ENCODE assay signal across 8 cellular contexts in the genomic region with DNA sequence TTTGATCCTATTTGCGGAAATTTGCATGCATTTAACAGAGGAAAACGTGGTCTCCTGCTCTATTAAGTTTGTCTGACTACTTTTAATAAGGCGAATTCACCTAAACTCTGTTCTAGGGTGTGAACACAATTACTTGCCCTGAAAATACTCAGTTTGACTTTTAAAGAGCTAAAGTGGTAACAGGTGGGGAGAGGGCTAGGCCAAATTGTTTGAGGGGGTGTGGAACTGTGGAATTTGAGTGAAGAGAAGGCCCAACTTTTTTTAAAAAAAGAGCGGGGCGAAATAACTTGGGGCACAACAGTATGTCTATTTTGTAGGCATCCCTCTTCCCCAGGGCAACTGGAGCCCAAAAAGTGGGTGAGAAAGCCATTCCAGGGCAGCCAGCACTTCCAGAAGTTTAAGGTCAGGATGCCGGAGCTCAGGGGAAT. TPM values are rescaled to one million over a fixed set of nuclear protein-coding genes. Genes with fewer than 3 reads are reported as not detected.
DNase-seq lines count a peak whose midpoint lies in the region; ATAC-seq and TF ChIP-seq lines count a peak whose summit lies in the region.

No MANE protein-coding gene starts in this region.

- DNase-seq in RWPE2 (ENCODE audit: low spot score) (no peak), fibroblast of the aortic adventitia (ENCODE audit: low read depth) (no peak), spleen (no peak), aorta (no peak), NCI-H524 treated with DMSO at 0.1 percent for 48 hours (lab: John Stamatoyannopoulos, UW) (no peak), posterior vena cava (ENCODE audit: low spot score) (no peak)

- H3K9me3 ChIP-seq in RWPE2 (ENCODE audit: severe bottlenecking) (no peaks in the 10 kb centered on the region), spleen (no peaks in the 10 kb centered on the region), aorta (ENCODE audit: control insufficient read depth, low read length) (no peaks in the 10 kb centered on the region)

- peak; percentile 8 for ATAC-seq in GM18867 (IDR thresholded peaks at IDR 0.05; ENCODE audit: unreplicated experiment)
- ATAC-seq in HG02642 (IDR thresholded peaks at IDR 0.05; ENCODE audit: poor library complexity, unreplicated experiment) = peak; percentile 14
- no peak; the same call in 2 of the 3 replicates for ATAC-seq in RWPE2 (ENCODE audit: low read depth)
- no peak for ATAC-seq in aorta (ENCODE audit: low FRiP score)

- H3K27me3 ChIP-seq in RWPE2 (ENCODE audit: insufficient read depth, poor library complexity, severe bottlenecking) (no peaks in the 10 kb centered on the region), spleen (replicated peaks in 1 of 7) (no peaks in the 10 kb centered on the region), aorta (ENCODE audit: control insufficient read depth in 1 of 2, insufficient read depth in 2 of 2, low read length in 1 of 2) (no peaks in the 10 kb centered on the region)

- peak overlapping the region; percentile 68 for H3K4me3 ChIP-seq in RWPE2 (ENCODE audit: severe bottlenecking)
- H3K4me3 ChIP-seq in fibroblast of the aortic adventitia (ENCODE audit: low read depth, low read length) = peak overlapping the region; percentile 93
- H3K4me3 ChIP-seq in spleen = peak overlapping the region; percentile 55 to 84 (median 80)
- H3K4me3 ChIP-seq in aorta (ENCODE audit: low read length in 2 of 2) = peak overlapping the region in 1 of 2 donors; percentile 36

- peak overlapping the region; percentile 56 for H3K27ac ChIP-seq in RWPE2 (ENCODE audit: poor library complexity, severe bottlenecking)
- H3K27ac ChIP-seq in spleen = peak overlapping the region; percentile 90 to 95 (median 92)
- H3K27ac ChIP-seq in aorta (ENCODE audit: low read depth in 1 of 2, low read length in 2 of 2) = peak overlapping the region in 1 of 2 donors; percentile 91

- no peak for TF ChIP-seq CTCF in RWPE2 (IDR thresholded peaks at IDR 0.05; ENCODE audit: poor library complexity, severe bottlenecking)
- TF ChIP-seq CTCF in fibroblast of the aortic adventitia (IDR thresholded peaks at IDR 0.05; ENCODE audit: insufficient read depth, low read length) = no peak
- no peak for TF ChIP-seq CTCF in spleen (IDR thresholded peaks at IDR 0.05 in 8 of 11, conservative IDR thresholded peaks at IDR 0.05 in 3 of 11)

- 35 to 48% (median 39%) methylated on average over 6 of the region's 6 CpGs for WGBS in spleen, 5 donors
- WGBS in aorta, 2 donors = 43 to 44% methylated on average over 6 of the region's 6 CpGs

- peaks cover 5% of the 10 kb centered on the region for H3K4me1 ChIP-seq in RWPE2 (ENCODE audit: insufficient read depth, poor library complexity, severe bottlenecking)
- H3K4me1 ChIP-seq in spleen = peaks cover 23 to 52% (median 47%) of the 10 kb centered on the region in 6 donors
- peaks cover 0 to 4% of the 10 kb centered on the region in 2 donors for H3K4me1 ChIP-seq in aorta (ENCODE audit: control insufficient read depth in 1 of 2, insufficient read depth in 2 of 2, low read length in 2 of 2)

- no peak for TF ChIP-seq POLR2A in spleen (IDR thresholded peaks at IDR 0.05)

- intact Hi-C loops in spleen (cut with DNase I; ENCODE audit: low total_unique reads) = no loop called here
- intact Hi-C loops in aorta (cut with DNase I) = loop anchor here (5.0 to 10.0 kb wide), 3 partner anchors 40 to 75 kb away; a partner anchor contains a TSS
- intact Hi-C loops in posterior vena cava (cut with DNase I) = no loop called here

- H3K36me3 ChIP-seq in RWPE2 (ENCODE audit: low read depth) (peaks cover 26% of the 10 kb centered on the region), spleen (peaks cover 0 to 8% (median 1%) of the 10 kb centered on the region in 6 donors), aorta (ENCODE audit: control insufficient read depth in 1 of 2, insufficient read depth in 2 of 2, low read length in 1 of 2) (no peaks in the 10 kb centered on the region)

RNA-seq across cellular contexts. Expression of a gene that starts 0.6 kb away (rescaled TPM):
- 104 and 443 TPM in 2 replicates for total RNA-seq in fibroblast of the aortic adventitia (ENCODE audit: low replicate concordance)
- 100 to 1,000 TPM in 5 of 7 donors, 10 to 100 TPM in 2; 98.1 to 141 (median 105) TPM for total RNA-seq in spleen
- polyA plus RNA-seq in spleen = 10 to 100 TPM; 43.4 to 50.7 (median 49.9) TPM
- 100 to 1,000 TPM; 106 to 120 TPM for total RNA-seq in aorta
- polyA plus RNA-seq in aorta = 100 to 1,000 TPM in 1 of 2 donors, 10 to 100 TPM in 1; 64.9 to 104 TPM
- total RNA-seq in posterior vena cava = 10 to 100 TPM; 87.7 to 96.8 TPM

Comparison
In these comparisons a context has a peak if more than half of its experiments do, and no peak if none do; other contexts are left out.
1. ATAC-seq: peak in GM18867 (single experiment) and HG02642 (single experiment); none in RWPE2 (single experiment) and aorta (single experiment).
2. intact Hi-C loops: an anchor here in aorta (5.0 to 10.0 kb wide); none called in spleen and posterior vena cava.